Comparison of ENCODE assay signal across 8 cellular contexts in the genomic region with DNA sequence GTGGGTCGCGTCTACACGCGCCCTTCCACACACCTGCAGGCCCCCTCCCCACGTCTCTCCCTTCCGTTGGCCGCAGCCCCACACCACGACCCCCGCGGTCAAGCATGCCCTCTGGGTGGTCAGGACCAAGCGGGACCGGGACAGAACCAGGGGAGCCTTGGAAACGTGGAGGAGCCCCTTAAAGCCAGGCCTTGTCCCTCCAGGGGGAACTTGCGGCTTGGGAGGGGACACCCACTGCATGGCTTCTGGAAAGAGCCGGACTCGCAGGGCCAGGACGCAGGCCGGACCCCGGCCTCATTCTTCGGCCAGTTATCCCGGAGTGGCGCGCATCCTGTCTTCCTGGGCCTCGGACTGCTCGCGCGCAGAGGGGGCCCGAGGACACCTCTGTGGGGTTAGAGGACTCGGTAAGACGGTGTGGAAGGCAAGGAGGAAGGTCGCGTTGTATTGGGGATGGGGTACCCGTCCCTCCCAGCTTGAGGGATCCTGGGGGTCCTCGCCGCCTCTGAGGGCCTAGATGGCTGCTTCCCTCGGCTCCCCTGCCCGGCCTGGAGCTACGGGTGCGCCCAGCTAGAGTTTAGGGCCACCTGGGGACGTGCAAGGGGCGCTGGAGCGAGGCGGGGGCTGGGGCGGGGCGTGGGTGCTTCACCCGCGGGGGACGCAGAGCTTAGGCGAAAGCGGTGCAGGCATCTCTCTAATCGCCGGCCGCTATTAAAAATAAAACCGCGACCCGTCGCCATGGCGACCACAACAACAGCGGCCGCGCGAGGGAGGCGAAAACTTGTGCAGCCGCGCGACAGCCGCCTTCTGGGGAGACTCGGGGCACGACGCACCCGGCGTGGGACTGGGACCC. TPM values are rescaled to one million over a fixed set of nuclear protein-coding genes. Genes with fewer than 3 reads are reported as not detected.
DNase-seq lines count a peak whose midpoint lies in the region; ATAC-seq and TF ChIP-seq lines count a peak whose summit lies in the region.

No MANE protein-coding gene starts in this region.

- peaks cover 0 to 4% of the 10 kb centered on the region in 2 donors for H3K36me3 Mint-ChIP-seq in stimulated activated naive B cell treated with anti-CD40 and anti-IgM and Interleukin-4, amounts not matched to agents 10 μg/mL and 1 μg/mL and 100 μg/mL, for 72 hours

- peak overlapping the region; percentile 95 to 98 for H3K27ac ChIP-seq in ascending aorta

- H3K4me1 Mint-ChIP-seq in stimulated activated naive B cell treated with anti-CD40 and anti-IgM and Interleukin-4, amounts not matched to agents 10 μg/mL and 1 μg/mL and 100 μg/mL, for 72 hours, result peaks cover 17 to 28% of the 10 kb centered on the region in 2 donors

- ATAC-seq in HG03432 (IDR thresholded peaks at IDR 0.05; ENCODE audit: unreplicated experiment), result peak; percentile 19
- ATAC-seq in stimulated activated naive B cell treated with anti-CD40 and anti-IgM and Interleukin-4, amounts not matched to agents 10 μg/mL and 1 μg/mL and 100 μg/mL, for 72 hours (replicated peaks), result peak; percentile 25 to 40
- ATAC-seq in GM21423 (IDR thresholded peaks at IDR 0.05; ENCODE audit: unreplicated experiment), result no peak
- ATAC-seq in GM18502 (IDR thresholded peaks at IDR 0.05; ENCODE audit: poor library complexity, unreplicated experiment), result no peak

- intact Hi-C loops in ascending aorta (cut with DNase I), result loop anchor here (1.0 to 5.0 kb wide), 3 partner anchors 22 to 289 kb away; no protein-coding TSS in a partner anchor

- H3K36me3 ChIP-seq in ascending aorta, result peaks cover 0 to 3% of the 10 kb centered on the region in 2 donors

- DNase-seq in CD1c-positive myeloid dendritic cell (ENCODE audit: extremely low spot score) (peak; percentile 67), ascending aorta (ENCODE audit: low spot score in 2 of 2) (peak in 1 of 2 donors; percentile 92), NCI-H345 treated with DMSO at 0.1 percent for 48 hours (lab: John Stamatoyannopoulos, UW; ENCODE audit: unreplicated experiment) (no peak)
- peak; percentile 42 for DNase-seq in stimulated activated naive B cell treated with anti-CD40 and anti-IgM and Interleukin-4, amounts not matched to agents 10 μg/mL and 1 μg/mL and 100 μg/mL, for 72 hours

- peaks cover 8 to 12% of the 10 kb centered on the region in 2 donors for H3K9me3 ChIP-seq in ascending aorta
- no peaks in the 10 kb centered on the region for H3K9me3 ChIP-seq in iPS-18c (ENCODE audit: control insufficient read depth, insufficient read depth, low read length)

- peaks cover 13 to 22% of the 10 kb centered on the region in 2 donors for H3K4me1 ChIP-seq in ascending aorta

- H3K27me3 ChIP-seq in ascending aorta, result no peaks in the 10 kb centered on the region

- no peaks in the 10 kb centered on the region for H3K9me3 Mint-ChIP-seq in stimulated activated naive B cell treated with anti-CD40 and anti-IgM and Interleukin-4, amounts not matched to agents 10 μg/mL and 1 μg/mL and 100 μg/mL, for 72 hours

- peaks cover 21 to 31% of the 10 kb centered on the region in 2 donors for H3K27me3 Mint-ChIP-seq in stimulated activated naive B cell treated with anti-CD40 and anti-IgM and Interleukin-4, amounts not matched to agents 10 μg/mL and 1 μg/mL and 100 μg/mL, for 72 hours

- H3K27ac Mint-ChIP-seq in stimulated activated naive B cell treated with anti-CD40 and anti-IgM and Interleukin-4, amounts not matched to agents 10 μg/mL and 1 μg/mL and 100 μg/mL, for 72 hours, result peak overlapping the region; percentile 73

- H3K4me3 ChIP-seq in ascending aorta (peak overlapping the region; percentile 75 to 77), iPS-18c (ENCODE audit: insufficient read depth, low read depth, low read length) (peak overlapping the region; percentile 55; the same call in 1 of the 2 replicates)

- H3K4me3 Mint-ChIP-seq in stimulated activated naive B cell treated with anti-CD40 and anti-IgM and Interleukin-4, amounts not matched to agents 10 μg/mL and 1 μg/mL and 100 μg/mL, for 72 hours, result peak overlapping the region; percentile 73 to 74

- peak in 2 of 3 experiments; percentile 9 to 21 for TF ChIP-seq CTCF in ascending aorta (IDR thresholded peaks at IDR 0.05)

RNA-seq across cellular contexts. Expression of a gene that starts 1.8 kb away (rescaled TPM):
- 349 TPM for total RNA-seq in ascending aorta

Comparison
In these comparisons a context has a peak if more than half of its experiments do, and no peak if none do; other contexts are left out.
1. ATAC-seq: peak in HG03432 (single experiment) and stimulated activated naive B cell treated with anti-CD40 and anti-IgM and Interleukin-4, amounts not matched to agents 10 μg/mL and 1 μg/mL and 100 μg/mL, for 72 hours (2 of 2); none in GM21423 (single experiment) and GM18502 (single experiment).